In genomic region chr1:87115317-87115885, GRCh38 we compare ENCODE assay signal across 13 cellular contexts.
DNase-seq lines count a peak whose midpoint lies in the region; FAIRE-seq and TF ChIP-seq lines count a peak whose summit lies in the region.
"Had no signal": no experiment of that assay in that cellular context is flagged by ENCODE, and none has a peak within 500 bp of the region (broad histone marks: within the 10 kb centered on the region; RNA-seq: fewer than 3 reads in every experiment).

No MANE protein-coding gene starts in this region.

- H3K36me3 Mint-ChIP-seq in astrocyte (ENCODE audit: low read depth, unreplicated experiment) = peaks cover 4% of the 10 kb centered on the region
- H3K36me3 Mint-ChIP-seq: memory B cell, type B pancreatic cell had no signal

- no peak overlapping the region for H4K91ac ChIP-seq in mesenchymal stem cell (ENCODE audit: low read length)

- no peak for TF ChIP-seq POLR2A in H54 (IDR thresholded peaks at IDR 0.05; ENCODE audit: low read depth, low read length)

- H3K4me3 ChIP-seq in astrocyte (ENCODE audit: insufficient read depth, low read depth, low read length) (no peak overlapping the region), mesenchymal stem cell (ENCODE audit: insufficient read depth in 1 of 2, low read depth in 1 of 2, low read length in 2 of 2) (no peak overlapping the region)
- H3K4me3 ChIP-seq: psoas muscle had no signal

- H3K27me3 Mint-ChIP-seq in astrocyte (ENCODE audit: low read depth, unreplicated experiment) = no peaks in the 10 kb centered on the region
- H3K27me3 Mint-ChIP-seq: memory B cell, type B pancreatic cell had no signal

- no peak overlapping the region for H2BK5ac ChIP-seq in mesenchymal stem cell (ENCODE audit: low read depth, low read length, poor library complexity, severe bottlenecking)

- FAIRE-seq in H54 (lab: Jason Lieb, UNC) (peak; percentile 75), astrocyte (lab: Jason Lieb, UNC) (peak; percentile 85)
- FAIRE-seq: GM19239 had no signal

- no peak overlapping the region for H3K4me3 Mint-ChIP-seq in astrocyte (ENCODE audit: unreplicated experiment)
- H3K4me3 Mint-ChIP-seq: memory B cell, type B pancreatic cell had no signal

- no peaks in the 10 kb centered on the region for H3K79me1 ChIP-seq in mesenchymal stem cell (replicated peaks; ENCODE audit: low read length, poor library complexity, severe bottlenecking)

- no peak overlapping the region for H2AFZ ChIP-seq in astrocyte (ENCODE audit: low read depth, low read length)
- no peak overlapping the region for H2AFZ ChIP-seq in mesenchymal stem cell (ENCODE audit: low read depth, low read length)

- H2BK15ac ChIP-seq in mesenchymal stem cell (ENCODE audit: low read depth, poor library complexity, severe bottlenecking) = no peak overlapping the region

- DNase-seq in AG08395 (ENCODE audit: low spot score) (peak; percentile 93), H54 (ENCODE audit: insufficient read length, low spot score) (peak; percentile 67), astrocyte (ENCODE audit: low read depth) (peak; percentile 93), mesenchymal stem cell (no peak), medulla oblongata (ENCODE audit: extremely low spot score) (no peak), 8988T (no peak), HUDEP-2 (lab: John Stamatoyannopoulos, UW; ENCODE audit: unreplicated experiment in 76 of 76) (no peak)
- no peak for DNase-seq in activated T-cell treated with anti-CD3 and anti-CD28 coated beads, Interleukin-2, amount 50 U/mL, for 48 hours
- DNase-seq: GOT3 had no signal

- no peak overlapping the region for H3K27ac Mint-ChIP-seq in astrocyte (ENCODE audit: unreplicated experiment)
- H3K27ac Mint-ChIP-seq: memory B cell, type B pancreatic cell had no signal

- no peak overlapping the region for H3K23ac ChIP-seq in mesenchymal stem cell (ENCODE audit: low read length in 2 of 2)

- H3K27me3 ChIP-seq in astrocyte (ENCODE audit: insufficient read depth, low read length) (no peaks in the 10 kb centered on the region), mesenchymal stem cell (ENCODE audit: control insufficient read depth in 1 of 2, insufficient read depth in 1 of 2, low read length in 2 of 2) (peaks cover 0 to 2% of the 10 kb centered on the region in 2 experiments)

- H3K9me3 Mint-ChIP-seq in astrocyte (ENCODE audit: unreplicated experiment) = no peaks in the 10 kb centered on the region
- H3K9me3 Mint-ChIP-seq: memory B cell, type B pancreatic cell had no signal

- H3K9me3 ChIP-seq in astrocyte (ENCODE audit: insufficient read depth, low read depth, low read length) (no peaks in the 10 kb centered on the region), mesenchymal stem cell (ENCODE audit: control insufficient read depth, low read length) (no peaks in the 10 kb centered on the region)
- H3K9me3 ChIP-seq: psoas muscle had no signal

- H2BK120ac ChIP-seq in mesenchymal stem cell (ENCODE audit: low read depth, low read length) = no peak overlapping the region

- H2BK12ac ChIP-seq in mesenchymal stem cell (ENCODE audit: low read length in 2 of 2) = no peak overlapping the region

- H3K36me3 ChIP-seq in astrocyte (ENCODE audit: insufficient read depth, low read length) = no peaks in the 10 kb centered on the region
- H3K36me3 ChIP-seq in mesenchymal stem cell (ENCODE audit: control insufficient read depth in 1 of 2, insufficient read depth in 2 of 2, low read depth in 1 of 2, low read length in 2 of 2) = no peaks in the 10 kb centered on the region

- H3K4ac ChIP-seq in mesenchymal stem cell (ENCODE audit: low read depth in 1 of 2, low read length in 2 of 2) = no peak overlapping the region

- H3K4me1 ChIP-seq in astrocyte (ENCODE audit: insufficient read depth, low read length) (peaks cover 11% of the 10 kb centered on the region), mesenchymal stem cell (ENCODE audit: control insufficient read depth, insufficient read depth, low read depth, low read length) (peaks cover 8% of the 10 kb centered on the region)
- H3K4me1 ChIP-seq: psoas muscle had no signal

- no peak for TF ChIP-seq CTCF in astrocyte (IDR thresholded peaks at IDR 0.05; ENCODE audit: insufficient read depth, low read depth, low read length)

- H3K4me2 ChIP-seq in astrocyte (ENCODE audit: low read length) (peak overlapping the region; percentile 60), mesenchymal stem cell (ENCODE audit: low read length, poor library complexity, severe bottlenecking) (no peak overlapping the region)

- H4K8ac ChIP-seq in mesenchymal stem cell (ENCODE audit: low read length) = no peak overlapping the region

- H3K9ac ChIP-seq in astrocyte (ENCODE audit: low read length) = no peak overlapping the region
- peak overlapping the region; percentile 47 for H3K9ac ChIP-seq in mesenchymal stem cell (ENCODE audit: low read length)

- no peak overlapping the region for H2AK5ac ChIP-seq in mesenchymal stem cell (ENCODE audit: low read length, severe bottlenecking)

- peaks cover 7% of the 10 kb centered on the region for H3K4me1 Mint-ChIP-seq in astrocyte (ENCODE audit: low read depth, unreplicated experiment)
- H3K4me1 Mint-ChIP-seq: memory B cell had no signal

- H3K18ac ChIP-seq in mesenchymal stem cell (ENCODE audit: low read depth in 1 of 2, low read length in 2 of 2) = no peak overlapping the region

- H3K27ac ChIP-seq in astrocyte (ENCODE audit: low read depth, low read length) = no peak overlapping the region
- no peak overlapping the region for H3K27ac ChIP-seq in mesenchymal stem cell (ENCODE audit: low read length, poor library complexity, severe bottlenecking)
- H3K27ac ChIP-seq: psoas muscle had no signal

- H3K14ac ChIP-seq in mesenchymal stem cell (ENCODE audit: low read length in 2 of 2) = peak overlapping the region in 1 of 2 experiments; percentile 35

- WGBS in mesenchymal stem cell = 93% methylated on average over 1 of the region's 3 CpGs

- H4K20me1 ChIP-seq in astrocyte (ENCODE audit: insufficient read depth, low read length) = no peaks in the 10 kb centered on the region

- no peaks in the 10 kb centered on the region for H3K79me2 ChIP-seq in astrocyte (ENCODE audit: insufficient read depth, low read length)

Comparison
In these comparisons a context has a peak if more than half of its experiments do, and no peak if none do; other contexts are left out.
1. DNase-seq: peak in AG08395 (single experiment), H54 (single experiment) and astrocyte (single experiment); none in mesenchymal stem cell (single experiment), medulla oblongata (single experiment), activated T-cell treated with anti-CD3 and anti-CD28 coated beads, Interleukin-2, amount 50 U/mL, for 48 hours (0 of 2), 8988T (single experiment) and HUDEP-2 (0 of 76).